Comparison of ENCODE assay signal across 8 cellular contexts in genomic region chr5:126680215-126680817, GRCh38.
DNase-seq lines count a peak whose midpoint lies in the region; ATAC-seq lines count a peak whose summit lies in the region.

No MANE protein-coding gene starts in this region.

- H3K4me3 Mint-ChIP-seq in T-helper 2 cell treated with Interferon-gamma antibody and Interleukin-4, amounts not matched to agents 5 μg/mL and 100 μg/mL, for 36 hours = no peak overlapping the region
- no peak overlapping the region for H3K4me3 Mint-ChIP-seq in natural killer cell treated with Interleukin-12 subunit alpha and Interleukin-12 subunit beta and Interleukin-15 and Interleukin-18, amount 100 ng/mL, for 72 hours

- peak; percentile 7 for DNase-seq in A172 (ENCODE audit: low spot score)
- DNase-seq in T-helper 2 cell treated with Interferon-gamma antibody and Interleukin-4, amounts not matched to agents 5 μg/mL and 100 μg/mL, for 36 hours (ENCODE audit: low spot score) = no peak
- no peak for DNase-seq in natural killer cell treated with Interleukin-12 subunit alpha and Interleukin-12 subunit beta and Interleukin-15 and Interleukin-18, amount 100 ng/mL, for 72 hours (ENCODE audit: low spot score)
- no peak for DNase-seq in midbrain (lab: John Stamatoyannopoulos, UW)
- DNase-seq in activated CD4-positive, CD25-positive, alpha-beta regulatory T cell (lab: John Stamatoyannopoulos, UW) = no peak
- DNase-seq in activated CD8-positive, alpha-beta memory T cell treated with anti-CD3 and anti-CD28 coated beads, Interleukin-2, amount 50 U/mL, for 4 hours = no peak

- H3K27me3 Mint-ChIP-seq in T-helper 2 cell treated with Interferon-gamma antibody and Interleukin-4, amounts not matched to agents 5 μg/mL and 100 μg/mL, for 36 hours (ENCODE audit: low read depth) = no peaks in the 10 kb centered on the region
- peaks cover 4 to 12% of the 10 kb centered on the region in 2 donors for H3K27me3 Mint-ChIP-seq in natural killer cell treated with Interleukin-12 subunit alpha and Interleukin-12 subunit beta and Interleukin-15 and Interleukin-18, amount 100 ng/mL, for 72 hours

- ATAC-seq in GM19043 (IDR thresholded peaks at IDR 0.05; ENCODE audit: low read depth, unreplicated experiment) = peak; percentile 57
- peak; percentile 53 for ATAC-seq in HG03469 (IDR thresholded peaks at IDR 0.05; ENCODE audit: unreplicated experiment)
- ATAC-seq in natural killer cell treated with Interleukin-12 subunit alpha and Interleukin-12 subunit beta and Interleukin-15 and Interleukin-18, amount 100 ng/mL, for 72 hours = peak; percentile 55 to 78

- peaks cover 32% of the 10 kb centered on the region for H3K4me1 Mint-ChIP-seq in T-helper 2 cell treated with Interferon-gamma antibody and Interleukin-4, amounts not matched to agents 5 μg/mL and 100 μg/mL, for 36 hours (ENCODE audit: low read depth)
- peaks cover 6 to 8% of the 10 kb centered on the region in 2 donors for H3K4me1 Mint-ChIP-seq in natural killer cell treated with Interleukin-12 subunit alpha and Interleukin-12 subunit beta and Interleukin-15 and Interleukin-18, amount 100 ng/mL, for 72 hours (ENCODE audit: low read depth in 2 of 2)

- no peaks in the 10 kb centered on the region for H3K9me3 Mint-ChIP-seq in T-helper 2 cell treated with Interferon-gamma antibody and Interleukin-4, amounts not matched to agents 5 μg/mL and 100 μg/mL, for 36 hours
- no peaks in the 10 kb centered on the region for H3K9me3 Mint-ChIP-seq in natural killer cell treated with Interleukin-12 subunit alpha and Interleukin-12 subunit beta and Interleukin-15 and Interleukin-18, amount 100 ng/mL, for 72 hours

- H3K36me3 Mint-ChIP-seq in T-helper 2 cell treated with Interferon-gamma antibody and Interleukin-4, amounts not matched to agents 5 μg/mL and 100 μg/mL, for 36 hours (ENCODE audit: low read depth) = no peaks in the 10 kb centered on the region
- no peaks in the 10 kb centered on the region for H3K36me3 Mint-ChIP-seq in natural killer cell treated with Interleukin-12 subunit alpha and Interleukin-12 subunit beta and Interleukin-15 and Interleukin-18, amount 100 ng/mL, for 72 hours

- H3K27ac Mint-ChIP-seq in T-helper 2 cell treated with Interferon-gamma antibody and Interleukin-4, amounts not matched to agents 5 μg/mL and 100 μg/mL, for 36 hours = peak overlapping the region; percentile 14
- no peak overlapping the region for H3K27ac Mint-ChIP-seq in natural killer cell treated with Interleukin-12 subunit alpha and Interleukin-12 subunit beta and Interleukin-15 and Interleukin-18, amount 100 ng/mL, for 72 hours
